In the genomic region with DNA sequence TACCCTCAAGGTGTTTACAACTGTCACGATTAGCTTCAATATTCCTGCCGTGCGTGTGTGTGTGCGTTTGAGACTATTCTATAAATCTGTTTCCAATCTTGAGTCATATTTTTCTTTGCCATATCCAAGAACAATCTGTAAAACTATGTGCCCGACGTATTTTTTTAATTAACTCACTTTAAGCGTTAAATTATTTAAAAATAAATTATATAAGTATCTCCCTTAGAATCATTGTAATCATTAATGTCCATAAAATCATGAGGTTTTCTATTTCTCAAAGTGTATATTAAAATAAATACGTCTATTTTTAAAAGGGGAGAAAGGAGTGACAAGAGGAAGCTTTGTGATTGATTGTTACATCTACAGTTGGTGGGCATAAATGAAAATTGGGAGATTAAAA, we compare ENCODE assay signal across 20 cellular contexts. TPM values are rescaled to one million over a fixed set of nuclear protein-coding genes. Genes with fewer than 3 reads are reported as not detected.
DNase-seq lines count a peak whose midpoint lies in the region; ATAC-seq and TF ChIP-seq lines count a peak whose summit lies in the region.
"Had no signal": no experiment of that assay in that cellular context is flagged by ENCODE, and none has a peak within 500 bp of the region (broad histone marks: within the 10 kb centered on the region; RNA-seq: fewer than 3 reads in every experiment).

No MANE protein-coding gene starts in this region.

- WGBS in sigmoid colon, 2 donors, result 93 to 95% methylated on average over 8 of the region's 8 CpGs
- WGBS in urinary bladder, result 81% methylated on average over 8 of the region's 8 CpGs

- H3K27ac ChIP-seq in cardiac muscle cell (peak overlapping the region; percentile 90), sigmoid colon (peak overlapping the region; percentile 62 to 96 (median 92)), urinary bladder (ENCODE audit: low read depth) (peak overlapping the region; percentile 73)
- H3K27ac ChIP-seq: 22Rv1, C4-2B had no signal

- ATAC-seq in left cardiac atrium (no peak), GM21526 (IDR thresholded peaks at IDR 0.05; ENCODE audit: low FRiP score, unreplicated experiment) (no peak)
- ATAC-seq: HepG2; natural killer cell treated with Interleukin-12 subunit alpha and Interleukin-12 subunit beta and Interleukin-15 and Interleukin-18, amount 100 ng/mL, for 72 hours had no signal

- H3K27me3 Mint-ChIP-seq in type B pancreatic cell, result no peaks in the 10 kb centered on the region
- H3K27me3 Mint-ChIP-seq in activated T-helper 2 cell treated with anti-CD3 and anti-CD28 coated beads, Interferon-gamma antibody, Interleukin-2, Interleukin-4, amounts not matched to agents 10 μg/mL and 5 μg/mL and 100 μg/mL, durations not matched to agents 14 hours and 24 hours and 36 hours (ENCODE audit: low read depth), result no peaks in the 10 kb centered on the region
- H3K27me3 Mint-ChIP-seq: natural killer cell treated with Interleukin-12 subunit alpha and Interleukin-12 subunit beta and Interleukin-15 and Interleukin-18, amount 100 ng/mL, for 72 hours had no signal

- peaks cover 36% of the 10 kb centered on the region for H3K36me3 Mint-ChIP-seq in type B pancreatic cell
- H3K36me3 Mint-ChIP-seq in activated T-helper 2 cell treated with anti-CD3 and anti-CD28 coated beads, Interferon-gamma antibody, Interleukin-2, Interleukin-4, amounts not matched to agents 10 μg/mL and 5 μg/mL and 100 μg/mL, durations not matched to agents 14 hours and 24 hours and 36 hours (ENCODE audit: low read depth), result peaks cover 19% of the 10 kb centered on the region
- H3K36me3 Mint-ChIP-seq: natural killer cell treated with Interleukin-12 subunit alpha and Interleukin-12 subunit beta and Interleukin-15 and Interleukin-18, amount 100 ng/mL, for 72 hours had no signal

- H3K9me3 Mint-ChIP-seq in type B pancreatic cell, result peaks cover 5% of the 10 kb centered on the region
- H3K9me3 Mint-ChIP-seq in activated T-helper 2 cell treated with anti-CD3 and anti-CD28 coated beads, Interferon-gamma antibody, Interleukin-2, Interleukin-4, amounts not matched to agents 10 μg/mL and 5 μg/mL and 100 μg/mL, durations not matched to agents 14 hours and 24 hours and 36 hours, result no peaks in the 10 kb centered on the region
- H3K9me3 Mint-ChIP-seq: HFFc6; natural killer cell treated with Interleukin-12 subunit alpha and Interleukin-12 subunit beta and Interleukin-15 and Interleukin-18, amount 100 ng/mL, for 72 hours had no signal

- H3K4me3 ChIP-seq in cardiac muscle cell (no peak overlapping the region), sigmoid colon (no peak overlapping the region), urinary bladder (ENCODE audit: low read depth, low read length) (no peak overlapping the region)

- TF ChIP-seq CTCF in cardiac muscle cell (IDR thresholded peaks at IDR 0.05; ENCODE audit: low read depth, low read length) (no peak), sigmoid colon (IDR thresholded peaks at IDR 0.05) (no peak), type B pancreatic cell (conservative IDR thresholded peaks at IDR 0.05) (no peak)

- H3K4me1 ChIP-seq in cardiac muscle cell (ENCODE audit: low read depth), result peaks cover 23% of the 10 kb centered on the region
- peaks cover 0 to 51% (median 45%) of the 10 kb centered on the region in 4 donors for H3K4me1 ChIP-seq in sigmoid colon
- no peaks in the 10 kb centered on the region for H3K4me1 ChIP-seq in urinary bladder (ENCODE audit: insufficient read depth)

- no peaks in the 10 kb centered on the region for H3K9me3 ChIP-seq in cardiac muscle cell (ENCODE audit: low read depth)
- H3K9me3 ChIP-seq in sigmoid colon, result no peaks in the 10 kb centered on the region
- H3K9me3 ChIP-seq: SK-N-SH had no signal

- TF ChIP-seq EP300 in sigmoid colon (IDR thresholded peaks at IDR 0.05), result no peak

- intact Hi-C loops in left cardiac atrium (cut with DNase I), result no loop called here
- intact Hi-C loops in sigmoid colon (cut with DNase I), result no loop called here
- intact Hi-C loops in activated T-helper 2 cell treated with anti-CD3 and anti-CD28 coated beads, Interferon-gamma antibody, Interleukin-2, Interleukin-4, amounts not matched to agents 10 μg/mL and 5 μg/mL and 100 μg/mL, durations not matched to agents 14 hours and 24 hours and 36 hours (cut with micrococcal nuclease), result loop anchor here (10.0 kb wide), 1 partner anchor 889 kb away; no protein-coding TSS in a partner anchor

- H3K36me3 ChIP-seq in cardiac muscle cell, result no peaks in the 10 kb centered on the region
- no peaks in the 10 kb centered on the region for H3K36me3 ChIP-seq in sigmoid colon
- no peaks in the 10 kb centered on the region for H3K36me3 ChIP-seq in urinary bladder (ENCODE audit: insufficient read depth)

- H3K4me1 Mint-ChIP-seq in type B pancreatic cell (ENCODE audit: unreplicated experiment), result peaks cover 36% of the 10 kb centered on the region
- peaks cover 22% of the 10 kb centered on the region for H3K4me1 Mint-ChIP-seq in activated T-helper 2 cell treated with anti-CD3 and anti-CD28 coated beads, Interferon-gamma antibody, Interleukin-2, Interleukin-4, amounts not matched to agents 10 μg/mL and 5 μg/mL and 100 μg/mL, durations not matched to agents 14 hours and 24 hours and 36 hours (ENCODE audit: low read depth)

- TF ChIP-seq POLR2A in sigmoid colon (IDR thresholded peaks at IDR 0.05), result no peak

- H3K27ac Mint-ChIP-seq in type B pancreatic cell, result no peak overlapping the region
- H3K27ac Mint-ChIP-seq in activated T-helper 2 cell treated with anti-CD3 and anti-CD28 coated beads, Interferon-gamma antibody, Interleukin-2, Interleukin-4, amounts not matched to agents 10 μg/mL and 5 μg/mL and 100 μg/mL, durations not matched to agents 14 hours and 24 hours and 36 hours, result no peak overlapping the region
- H3K27ac Mint-ChIP-seq: HFFc6; natural killer cell treated with Interleukin-12 subunit alpha and Interleukin-12 subunit beta and Interleukin-15 and Interleukin-18, amount 100 ng/mL, for 72 hours had no signal

- H3K27me3 ChIP-seq in cardiac muscle cell, result no peaks in the 10 kb centered on the region
- no peaks in the 10 kb centered on the region for H3K27me3 ChIP-seq in sigmoid colon

- H3K4me3 Mint-ChIP-seq in type B pancreatic cell, result no peak overlapping the region
- no peak overlapping the region for H3K4me3 Mint-ChIP-seq in activated T-helper 2 cell treated with anti-CD3 and anti-CD28 coated beads, Interferon-gamma antibody, Interleukin-2, Interleukin-4, amounts not matched to agents 10 μg/mL and 5 μg/mL and 100 μg/mL, durations not matched to agents 14 hours and 24 hours and 36 hours (ENCODE audit: low read depth)
- H3K4me3 Mint-ChIP-seq: HFFc6; natural killer cell treated with Interleukin-12 subunit alpha and Interleukin-12 subunit beta and Interleukin-15 and Interleukin-18, amount 100 ng/mL, for 72 hours had no signal

- no peak for DNase-seq in cardiac muscle cell (ENCODE audit: low read depth in 1 of 2, low spot score in 1 of 2)
- DNase-seq in left cardiac atrium, result no peak
- peak; percentile 40 for DNase-seq in fibroblast of gingiva (ENCODE audit: low read depth)
- no peak for DNase-seq in sigmoid colon
- no peak for DNase-seq in type B pancreatic cell (ENCODE audit: extremely low spot score, unreplicated experiment)
- no peak for DNase-seq in activated T-helper 2 cell treated with anti-CD3 and anti-CD28 coated beads, Interferon-gamma antibody, Interleukin-2, Interleukin-4, amounts not matched to agents 10 μg/mL and 5 μg/mL and 100 μg/mL, durations not matched to agents 14 hours and 24 hours and 36 hours (ENCODE audit: low spot score)
- DNase-seq: activated gamma-delta T cell; effector CD4-positive, alpha-beta T cell; HFFc6; left ventricle myocardium superior; NCI-H2081 treated with DMSO at 0.1 percent for 48 hours; NCI-H524; SK-N-SH; substantia nigra had no signal

RNA-seq across cellular contexts. Expression of gene SETMAR, which starts 2.9 kb away (rescaled TPM):
- total RNA-seq in cardiac muscle cell (15.3 and 20.6 TPM in 2 replicates), left cardiac atrium (10 to 100 TPM; 12.3 to 12.9 TPM), sigmoid colon (10 to 100 TPM; 15.3 to 36.4 (median 28.6) TPM), urinary bladder (24.4 TPM), type B pancreatic cell (ENCODE audit: low replicate concordance) (17.6 and 34.5 TPM in 2 replicates)
- polyA plus RNA-seq in cardiac muscle cell (17.3 and 17.6 TPM in 2 replicates), sigmoid colon (10 to 100 TPM in 2 of 3 donors, 1 to 10 TPM in 1; 8.8 to 12.6 (median 10.6) TPM), urinary bladder (21.0 TPM)
- total RNA-seq in activated T-helper 2 cell treated with anti-CD3 and anti-CD28 coated beads, Interferon-gamma antibody, Interleukin-2, Interleukin-4, amounts not matched to agents 10 μg/mL and 5 μg/mL and 100 μg/mL, durations not matched to agents 14 hours and 24 hours and 36 hours, result 16.0 and 17.6 TPM in 2 replicates
